In the genomic region with DNA sequence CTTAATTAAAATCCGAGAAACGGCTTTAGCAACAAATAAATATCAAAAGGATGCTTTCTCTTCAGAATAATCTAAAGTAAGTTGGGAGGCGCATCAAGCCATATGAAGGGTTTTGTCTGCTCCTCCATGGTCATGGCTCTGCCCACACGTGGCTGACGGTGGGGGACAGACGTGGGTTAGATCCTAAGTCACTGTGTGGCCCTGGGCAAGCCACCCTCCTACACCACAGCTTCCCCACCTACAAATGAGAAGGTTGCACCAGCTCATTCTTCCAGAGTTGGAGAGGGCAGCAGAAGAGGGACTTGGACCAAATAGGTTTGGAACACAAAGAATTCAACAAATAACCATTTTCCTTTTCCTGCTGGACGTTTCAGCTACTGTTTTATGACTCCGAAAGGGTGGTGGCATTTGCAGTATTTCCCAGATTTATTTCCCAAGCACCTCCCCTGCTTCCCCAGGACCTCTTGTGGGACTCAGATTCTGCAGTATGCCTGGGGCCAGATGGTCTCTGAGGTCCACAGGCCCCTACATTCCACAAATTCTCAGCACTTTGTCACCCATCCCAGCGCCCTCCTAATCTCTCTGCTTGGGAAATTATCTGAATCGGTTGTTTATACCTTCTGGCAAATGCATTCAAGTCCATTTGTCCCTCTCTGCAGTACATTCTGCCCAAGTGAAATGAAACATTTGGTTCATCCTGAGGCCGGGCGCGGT, we compare ENCODE assay signal across 16 cellular contexts.
"Had no signal": no experiment of that assay in that cellular context is flagged by ENCODE, and none has a peak within 500 bp of the region (broad histone marks: within the 10 kb centered on the region; RNA-seq: fewer than 3 reads in every experiment).

No MANE protein-coding gene starts in this region.

- H3K4me3 ChIP-seq: breast epithelium, thyroid gland had no signal

- ATAC-seq: left lobe of liver; stimulated activated effector memory CD8-positive, alpha-beta T cell treated with anti-CD3 and anti-CD28 coated beads, Interleukin-12 subunit alpha, Interleukin-12 subunit beta, amount 100 ng/mL, for 72 hours had no signal

- H3K36me3 ChIP-seq: breast epithelium, thyroid gland had no signal

- FAIRE-seq: endometrium, small intestine, urothelium cell line had no signal

- H3K4me1 Mint-ChIP-seq: stimulated activated effector memory CD8-positive, alpha-beta T cell treated with anti-CD3 and anti-CD28 coated beads, Interleukin-12 subunit alpha, Interleukin-12 subunit beta, amount 100 ng/mL, for 72 hours had no signal

- H3K9me3 Mint-ChIP-seq: activated CD4-positive, alpha-beta memory T cell treated with anti-CD3 and anti-CD28 coated beads for 36 hours; activated naive CD8-positive, alpha-beta T cell treated with anti-CD3 and anti-CD28 coated beads for 36 hours; stimulated activated effector memory CD8-positive, alpha-beta T cell treated with anti-CD3 and anti-CD28 coated beads, Interleukin-12 subunit alpha, Interleukin-12 subunit beta, amount 100 ng/mL, for 72 hours had no signal

- H3K27ac Mint-ChIP-seq: activated CD4-positive, alpha-beta memory T cell treated with anti-CD3 and anti-CD28 coated beads for 36 hours; activated naive CD8-positive, alpha-beta T cell treated with anti-CD3 and anti-CD28 coated beads for 36 hours; stimulated activated effector memory CD8-positive, alpha-beta T cell treated with anti-CD3 and anti-CD28 coated beads, Interleukin-12 subunit alpha, Interleukin-12 subunit beta, amount 100 ng/mL, for 72 hours had no signal

- H3K27me3 Mint-ChIP-seq: activated CD4-positive, alpha-beta memory T cell treated with anti-CD3 and anti-CD28 coated beads for 36 hours; activated naive CD8-positive, alpha-beta T cell treated with anti-CD3 and anti-CD28 coated beads for 36 hours had no signal

- H3K4me3 Mint-ChIP-seq: activated CD4-positive, alpha-beta memory T cell treated with anti-CD3 and anti-CD28 coated beads for 36 hours; activated naive CD8-positive, alpha-beta T cell treated with anti-CD3 and anti-CD28 coated beads for 36 hours; stimulated activated effector memory CD8-positive, alpha-beta T cell treated with anti-CD3 and anti-CD28 coated beads, Interleukin-12 subunit alpha, Interleukin-12 subunit beta, amount 100 ng/mL, for 72 hours had no signal

- H3K27me3 ChIP-seq: breast epithelium, thyroid gland had no signal

- DNase-seq: activated CD4-positive, alpha-beta memory T cell treated with anti-CD3 and anti-CD28 coated beads for 36 hours; activated CD4-positive, CD25-positive, alpha-beta regulatory T cell treated with anti-CD3 and anti-CD28 coated beads, Interleukin-2, amount 50 U/mL, for 72 hours; activated gamma-delta T cell; activated naive CD8-positive, alpha-beta T cell treated with anti-CD3 and anti-CD28 coated beads for 36 hours; activated T-cell treated with anti-CD3 and anti-CD28 coated beads, Interleukin-2, amount 50 U/mL, for 48 hours; foreskin fibroblast; glutamatergic neuron; mammary epithelial cell; retina; small intestine; thyroid gland had no signal

- H3K27ac ChIP-seq: breast epithelium, thyroid gland had no signal
